In genomic region chr16:67856927-67857546, GRCh38 we compare ENCODE assay signal across 9 cellular contexts. TPM values are rescaled to one million over a fixed set of nuclear protein-coding genes. Genes with fewer than 3 reads are reported as not detected.
DNase-seq lines count a peak whose midpoint lies in the region; ATAC-seq, FAIRE-seq and TF ChIP-seq lines count a peak whose summit lies in the region.
"Had no signal": no experiment of that assay in that cellular context is flagged by ENCODE, and none has a peak within 500 bp of the region (broad histone marks: within the 10 kb centered on the region; RNA-seq: fewer than 3 reads in every experiment).

No MANE protein-coding gene starts in this region.

- no peak overlapping the region for H2AFZ ChIP-seq in astrocyte (ENCODE audit: low read depth, low read length)

- intact Hi-C loops in lower lobe of right lung (cut with DNase I), result no loop called here

- H3K27me3 Mint-ChIP-seq in activated CD8-positive, alpha-beta memory T cell treated with anti-CD3 and anti-CD28 coated beads, Interleukin-2, amount 10 ng/mL, durations not matched to agents 7 days and 5 days, result no peaks in the 10 kb centered on the region
- H3K27me3 Mint-ChIP-seq in astrocyte (ENCODE audit: low read depth, unreplicated experiment), result no peaks in the 10 kb centered on the region

- no peak overlapping the region for H3K4me3 Mint-ChIP-seq in activated CD8-positive, alpha-beta memory T cell treated with anti-CD3 and anti-CD28 coated beads, Interleukin-2, amount 10 ng/mL, durations not matched to agents 7 days and 5 days
- no peak overlapping the region for H3K4me3 Mint-ChIP-seq in astrocyte (ENCODE audit: unreplicated experiment)

- ATAC-seq in activated CD8-positive, alpha-beta memory T cell treated with anti-CD3 and anti-CD28 coated beads, Interleukin-2, amount 10 ng/mL, durations not matched to agents 7 days and 5 days, result no peak
- no peak for ATAC-seq in lower lobe of right lung
- ATAC-seq in thoracic aorta (ENCODE audit: insufficient number of reproducible peaks, low FRiP score, low read depth), result no peak
- ATAC-seq in esophagus mucosa, result no peak

- H3K4me1 Mint-ChIP-seq in activated CD8-positive, alpha-beta memory T cell treated with anti-CD3 and anti-CD28 coated beads, Interleukin-2, amount 10 ng/mL, durations not matched to agents 7 days and 5 days, result peaks cover 17% of the 10 kb centered on the region
- H3K4me1 Mint-ChIP-seq in astrocyte (ENCODE audit: low read depth, unreplicated experiment), result peaks cover 38% of the 10 kb centered on the region

- H3K4me1 ChIP-seq in astrocyte (ENCODE audit: insufficient read depth, low read length), result peaks cover 40% of the 10 kb centered on the region
- peaks cover 51% of the 10 kb centered on the region for H3K4me1 ChIP-seq in lower lobe of right lung
- peaks cover 23 to 50% of the 10 kb centered on the region in 2 donors for H3K4me1 ChIP-seq in thoracic aorta (ENCODE audit: control insufficient read depth in 1 of 2, low read depth in 2 of 2)

- peak overlapping the region; percentile 76 for H3K9ac ChIP-seq in astrocyte (ENCODE audit: low read length)

- H3K27ac Mint-ChIP-seq in activated CD8-positive, alpha-beta memory T cell treated with anti-CD3 and anti-CD28 coated beads, Interleukin-2, amount 10 ng/mL, durations not matched to agents 7 days and 5 days, result peak overlapping the region; percentile 49
- peak overlapping the region; percentile 96 for H3K27ac Mint-ChIP-seq in astrocyte (ENCODE audit: unreplicated experiment)

- no peak for FAIRE-seq in astrocyte (lab: Jason Lieb, UNC)

- H3K27ac ChIP-seq in astrocyte (ENCODE audit: low read depth, low read length) (peak overlapping the region; percentile 98), lower lobe of right lung (peak overlapping the region; percentile 92), thoracic aorta (peak overlapping the region; percentile 29 to 74)

- H3K36me3 ChIP-seq in astrocyte (ENCODE audit: insufficient read depth, low read length) (no peaks in the 10 kb centered on the region), lower lobe of right lung (peaks cover 23% of the 10 kb centered on the region), thoracic aorta (no peaks in the 10 kb centered on the region)

- peak overlapping the region; percentile 71 for H3K4me2 ChIP-seq in astrocyte (ENCODE audit: low read length)

- H3K9me3 Mint-ChIP-seq in activated CD8-positive, alpha-beta memory T cell treated with anti-CD3 and anti-CD28 coated beads, Interleukin-2, amount 10 ng/mL, durations not matched to agents 7 days and 5 days (ENCODE audit: low read depth), result no peaks in the 10 kb centered on the region
- H3K9me3 Mint-ChIP-seq in astrocyte (ENCODE audit: unreplicated experiment), result no peaks in the 10 kb centered on the region

- TF ChIP-seq CTCF in astrocyte (IDR thresholded peaks at IDR 0.05; ENCODE audit: insufficient read depth, low read depth, low read length) (no peak), lower lobe of right lung (IDR thresholded peaks at IDR 0.05) (no peak), thoracic aorta (IDR thresholded peaks at IDR 0.05) (no peak)

- DNase-seq in activated CD8-positive, alpha-beta memory T cell treated with anti-CD3 and anti-CD28 coated beads, Interleukin-2, amount 10 ng/mL, durations not matched to agents 7 days and 5 days, result no peak
- DNase-seq in activated CD8-positive, alpha-beta memory T cell treated with anti-CD3 and anti-CD28 coated beads for 24 hours, result no peak
- DNase-seq in astrocyte (ENCODE audit: low read depth) (no peak), lower lobe of right lung (no peak), thoracic aorta (ENCODE audit: low spot score) (no peak), SW 1271 (lab: John Stamatoyannopoulos, UW) (no peak), RPMI8226 (no peak)
- DNase-seq: MM.1S had no signal

- no peak overlapping the region for H3K4me3 ChIP-seq in astrocyte (ENCODE audit: insufficient read depth, low read depth, low read length)
- H3K4me3 ChIP-seq in lower lobe of right lung, result no peak overlapping the region
- H3K4me3 ChIP-seq in thoracic aorta, result no peak overlapping the region

- H3K79me2 ChIP-seq in astrocyte (ENCODE audit: insufficient read depth, low read length), result peaks cover 99% of the 10 kb centered on the region

- peaks cover 12% of the 10 kb centered on the region for H3K36me3 Mint-ChIP-seq in activated CD8-positive, alpha-beta memory T cell treated with anti-CD3 and anti-CD28 coated beads, Interleukin-2, amount 10 ng/mL, durations not matched to agents 7 days and 5 days
- peaks cover 19% of the 10 kb centered on the region for H3K36me3 Mint-ChIP-seq in astrocyte (ENCODE audit: low read depth, unreplicated experiment)

- no peaks in the 10 kb centered on the region for H3K9me3 ChIP-seq in astrocyte (ENCODE audit: insufficient read depth, low read depth, low read length)
- no peaks in the 10 kb centered on the region for H3K9me3 ChIP-seq in lower lobe of right lung
- no peaks in the 10 kb centered on the region for H3K9me3 ChIP-seq in thoracic aorta

- H3K27me3 ChIP-seq in astrocyte (ENCODE audit: insufficient read depth, low read length) (no peaks in the 10 kb centered on the region), lower lobe of right lung (ENCODE audit: low read depth) (no peaks in the 10 kb centered on the region), thoracic aorta (replicated peaks; ENCODE audit: insufficient read depth) (no peaks in the 10 kb centered on the region)

- H4K20me1 ChIP-seq in astrocyte (ENCODE audit: insufficient read depth, low read length), result peaks cover 90% of the 10 kb centered on the region

- CTCF ChIA-PET in activated CD8-positive, alpha-beta memory T cell treated with anti-CD3 and anti-CD28 coated beads, Interleukin-2, amount 10 ng/mL, durations not matched to agents 7 days and 5 days (lab: Charles Lee), result interaction anchor here (0.8 kb wide), 1 partner anchor 113 kb away, joined by 3 read pairs; no protein-coding TSS in a partner anchor

RNA-seq across cellular contexts. Expression of gene CENPT, which starts 9.5 kb away (rescaled TPM):
- total RNA-seq in activated CD8-positive, alpha-beta memory T cell treated with anti-CD3 and anti-CD28 coated beads, Interleukin-2, amount 10 ng/mL, durations not matched to agents 7 days and 5 days, result 10 to 100 TPM; 61.8 to 69.3 TPM
- total RNA-seq in astrocyte, result 67.3 and 79.3 TPM in 2 replicates
- total RNA-seq in lower lobe of right lung, result 29.9 TPM
- 10 to 100 TPM; 59.6 to 70.9 TPM for total RNA-seq in thoracic aorta
- total RNA-seq in esophagus mucosa, result 16.5 TPM

RNA-seq across cellular contexts. Expression of gene NUTF2, which starts 10.3 kb away (rescaled TPM):
- total RNA-seq in activated CD8-positive, alpha-beta memory T cell treated with anti-CD3 and anti-CD28 coated beads, Interleukin-2, amount 10 ng/mL, durations not matched to agents 7 days and 5 days, result 100 to 1,000 TPM; 114 to 137 TPM
- total RNA-seq in astrocyte, result 214 and 224 TPM in 2 replicates
- 55.8 TPM for total RNA-seq in lower lobe of right lung
- 100 to 1,000 TPM in 1 of 2 donors, 10 to 100 TPM in 1; 79.0 to 172 TPM for total RNA-seq in thoracic aorta
- total RNA-seq in esophagus mucosa, result 65.2 TPM

RNA-seq across cellular contexts. Expression of gene THAP11, which starts 14.9 kb away (rescaled TPM):
- total RNA-seq in activated CD8-positive, alpha-beta memory T cell treated with anti-CD3 and anti-CD28 coated beads, Interleukin-2, amount 10 ng/mL, durations not matched to agents 7 days and 5 days, result 10 to 100 TPM; 47.9 to 52.7 TPM
- total RNA-seq in astrocyte (16.5 and 18.1 TPM in 2 replicates), lower lobe of right lung (26.1 TPM), thoracic aorta (10 to 100 TPM; 67.5 to 74.7 TPM), esophagus mucosa (16.8 TPM)

RNA-seq across cellular contexts. Expression of gene EDC4, which starts 15.8 kb away (rescaled TPM):
- total RNA-seq in activated CD8-positive, alpha-beta memory T cell treated with anti-CD3 and anti-CD28 coated beads, Interleukin-2, amount 10 ng/mL, durations not matched to agents 7 days and 5 days, result 100 to 1,000 TPM; 122 to 124 TPM
- total RNA-seq in astrocyte (61.5 and 64.8 TPM in 2 replicates), lower lobe of right lung (51.2 TPM), thoracic aorta (10 to 100 TPM; 57.4 to 61.0 TPM), esophagus mucosa (32.7 TPM)

RNA-seq across cellular contexts. Expression of gene NRN1L, which starts 27.6 kb away (rescaled TPM):
- total RNA-seq in activated CD8-positive, alpha-beta memory T cell treated with anti-CD3 and anti-CD28 coated beads, Interleukin-2, amount 10 ng/mL, durations not matched to agents 7 days and 5 days, result under 1 TPM; 0.45 to 0.99 TPM
- total RNA-seq in astrocyte (0.82 and 0.91 TPM in 2 replicates), lower lobe of right lung (1.7 TPM), thoracic aorta (not detected), esophagus mucosa (not detected)
